ENCODE assay signal across 25 cellular contexts in genomic region chr9:88421348-88421747, GRCh38.
"Had no signal": no experiment of that assay in that cellular context is flagged by ENCODE, and none has a peak within 500 bp of the region (broad histone marks: within the 10 kb centered on the region; RNA-seq: fewer than 3 reads in every experiment).

No MANE protein-coding gene starts in this region.

- H3K36me3 ChIP-seq: colonic mucosa, ovary had no signal

- DNase-seq: activated CD4-positive, alpha-beta T cell treated with anti-CD3 and anti-CD28 coated beads for 48 hours; activated CD4-positive, alpha-beta T cell treated with anti-CD3 and anti-CD28 coated beads, Interleukin-2, amount 50 U/mL, for 48 hours; activated CD8-positive, alpha-beta memory T cell treated with anti-CD3 and anti-CD28 coated beads for 24 hours; activated effector memory CD4-positive, alpha-beta T cell treated with Interleukin-2 at 50 U/mL for 16 hours; activated naive CD4-positive, alpha-beta T cell treated with Interleukin-2 at 50 U/mL for 16 hours; anterior cingulate cortex; colonic mucosa; dorsolateral prefrontal cortex; effector memory CD4-positive, alpha-beta T cell; erythroblast; hippocampal formation; left cardiac atrium; mammary epithelial cell; naive B cell; nephron progenitor cell; ovary; retina; sigmoid colon; small intestine; stimulated activated CD4-positive, alpha-beta T cell treated with anti-CD3 and anti-CD28 coated beads, Interleukin-2, amount 100 ng/mL, for 24 hours; stimulated activated naive CD4-positive, alpha-beta T cell had no signal

- H3K4me3 ChIP-seq: colonic mucosa, dorsolateral prefrontal cortex, gastroesophageal sphincter, ovary, sigmoid colon, tibial nerve had no signal

- FAIRE-seq: keratinocyte, small intestine had no signal

- H3K9me3 ChIP-seq: colonic mucosa had no signal

- ATAC-seq: activated CD4-positive, CD25-positive, alpha-beta regulatory T cell treated with anti-CD3 and anti-CD28 coated beads, Interleukin-2, amount 50 U/mL, for 24 hours; gastroesophageal sphincter; left cardiac atrium had no signal

- H3K27ac ChIP-seq: colonic mucosa, gastroesophageal sphincter, ovary, sigmoid colon, tibial nerve had no signal

- H3K4me1 ChIP-seq: colonic mucosa had no signal

- H3K27me3 ChIP-seq: colonic mucosa, dorsolateral prefrontal cortex, gastroesophageal sphincter, ovary, sigmoid colon, tibial nerve had no signal
